Comparison of ENCODE assay signal across 12 cellular contexts in the genomic region with DNA sequence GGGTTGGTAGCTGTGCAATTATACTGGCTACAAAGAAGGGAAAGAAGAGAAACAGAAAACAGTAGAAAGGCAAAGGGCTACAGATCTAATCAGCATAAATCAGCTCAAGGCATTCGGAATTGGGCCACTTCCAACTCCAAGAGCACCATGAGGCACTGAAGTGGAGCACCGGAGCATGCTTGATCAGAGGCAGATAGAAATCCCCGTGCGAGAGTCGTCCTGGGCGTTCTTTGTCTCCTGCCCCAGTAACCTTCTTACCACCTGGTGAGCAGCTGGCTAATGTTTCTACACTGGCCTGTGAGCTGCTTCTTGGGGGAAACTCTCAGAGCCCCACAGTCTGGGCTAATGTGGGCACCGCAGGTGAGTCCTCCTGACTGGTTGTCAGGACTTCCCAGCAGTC. TPM values are rescaled to one million over a fixed set of nuclear protein-coding genes. Genes with fewer than 3 reads are reported as not detected.
A peak's percentile ranks its signal among the peaks of the same experiment; 100 is the strongest.
DNase-seq lines count a peak whose midpoint lies in the region; ATAC-seq and TF ChIP-seq lines count a peak whose summit lies in the region.
"Had no signal": no experiment of that assay in that cellular context is flagged by ENCODE, and none has a peak within 500 bp of the region (broad histone marks: within the 10 kb centered on the region; RNA-seq: fewer than 3 reads in every experiment).

No MANE protein-coding gene starts in this region.

- 0 out of 2 replicates have a peak overlapping the region, but pooled peaks have one; percentile 8 for H3K4me2 ChIP-seq in SK-N-SH

- CTCF ChIA-PET in SK-N-SH (lab: Yijun Ruan, JAX): interaction anchor here (0.9 to 3.5 kb wide), 6 partner anchors 13 to 280 kb away, joined by 3 to 22 read pairs (median 4); no protein-coding TSS in a partner anchor

- TF ChIP-seq POLR2A in transverse colon (IDR thresholded peaks at IDR 0.05): no peak
- TF ChIP-seq POLR2A in erythroblast (IDR thresholded peaks at IDR 0.05; ENCODE audit: low read length): no peak

- H3K4me1 Mint-ChIP-seq in natural killer cell treated with Interleukin-12 subunit alpha and Interleukin-12 subunit beta and Interleukin-15 and Interleukin-18, amount 100 ng/mL, for 72 hours (ENCODE audit: low read depth in 2 of 2): peaks cover 83 to 86% of the 10 kb centered on the region in 2 donors
- H3K4me1 Mint-ChIP-seq in endodermal cell: peaks cover 59% of the 10 kb centered on the region

- H3K27me3 Mint-ChIP-seq in natural killer cell treated with Interleukin-12 subunit alpha and Interleukin-12 subunit beta and Interleukin-15 and Interleukin-18, amount 100 ng/mL, for 72 hours: no peaks in the 10 kb centered on the region
- H3K27me3 Mint-ChIP-seq in endodermal cell (ENCODE audit: insufficient read depth): peaks cover 5% of the 10 kb centered on the region
- H3K27me3 Mint-ChIP-seq: activated CD8-positive, alpha-beta T cell treated with anti-CD3 and anti-CD28 coated beads for 36 hours had no signal

- no peak overlapping the region for H3K4me3 Mint-ChIP-seq in natural killer cell treated with Interleukin-12 subunit alpha and Interleukin-12 subunit beta and Interleukin-15 and Interleukin-18, amount 100 ng/mL, for 72 hours
- H3K4me3 Mint-ChIP-seq in endodermal cell: no peak overlapping the region
- H3K4me3 Mint-ChIP-seq: activated CD8-positive, alpha-beta T cell treated with anti-CD3 and anti-CD28 coated beads for 36 hours had no signal

- no peak for ATAC-seq in natural killer cell treated with Interleukin-12 subunit alpha and Interleukin-12 subunit beta and Interleukin-15 and Interleukin-18, amount 100 ng/mL, for 72 hours
- no peak for ATAC-seq in left lobe of liver
- ATAC-seq: activated CD8-positive, alpha-beta T cell treated with anti-CD3 and anti-CD28 coated beads for 36 hours had no signal

- no peak overlapping the region for H2AFZ ChIP-seq in SK-N-SH (ENCODE audit: low read depth)

- H3K79me2 ChIP-seq in SK-N-SH (ENCODE audit: insufficient read depth): peaks cover 91% of the 10 kb centered on the region

- no peaks in the 10 kb centered on the region for H3K9me2 ChIP-seq in SK-N-SH

- peaks cover 46% of the 10 kb centered on the region for H3K36me3 Mint-ChIP-seq in natural killer cell treated with Interleukin-12 subunit alpha and Interleukin-12 subunit beta and Interleukin-15 and Interleukin-18, amount 100 ng/mL, for 72 hours
- H3K36me3 Mint-ChIP-seq in endodermal cell (ENCODE audit: low read depth): peaks cover 12% of the 10 kb centered on the region

- no peaks in the 10 kb centered on the region for H3K9me3 ChIP-seq in SK-N-SH
- H3K9me3 ChIP-seq in duodenal mucosa (ENCODE audit: control insufficient read depth in 1 of 2, low read length in 2 of 2): no peaks in the 10 kb centered on the region
- no peaks in the 10 kb centered on the region for H3K9me3 ChIP-seq in transverse colon
- no peaks in the 10 kb centered on the region for H3K9me3 ChIP-seq in endodermal cell (ENCODE audit: control insufficient read depth, low read length)
- H3K9me3 ChIP-seq: Peyer's patch had no signal

- peaks cover 12 to 32% of the 10 kb centered on the region in 2 experiments for H3K36me3 ChIP-seq in SK-N-SH (replicated peaks in 1 of 2; ENCODE audit: control insufficient read depth in 1 of 2, insufficient read depth in 2 of 2, low read length in 1 of 2)
- peaks cover 16 to 24% of the 10 kb centered on the region in 2 donors for H3K36me3 ChIP-seq in duodenal mucosa (ENCODE audit: control insufficient read depth in 1 of 2, insufficient read depth in 2 of 2, low read length in 2 of 2)
- peaks cover 0 to 8% (median 0%) of the 10 kb centered on the region in 4 donors for H3K36me3 ChIP-seq in transverse colon
- H3K36me3 ChIP-seq in endodermal cell (ENCODE audit: control insufficient read depth, insufficient read depth, low read length): peaks cover 51% of the 10 kb centered on the region

- no peak for TF ChIP-seq RAD21 in SK-N-SH (IDR thresholded peaks at IDR 0.05; ENCODE audit: low read length)

- no peak for TF ChIP-seq EP300 in SK-N-SH (IDR thresholded peaks at IDR 0.05; ENCODE audit: borderline replicate concordance in 1 of 2, low read depth in 1 of 2, low read length in 1 of 2)
- TF ChIP-seq EP300 in transverse colon (IDR thresholded peaks at IDR 0.05; ENCODE audit: low read depth): no peak

- POLR2A ChIA-PET in SK-N-SH (lab: Yijun Ruan, JAX): interaction anchor here (1.2 kb wide), 1 partner anchor 16 kb away, joined by 3 read pairs; no protein-coding TSS in a partner anchor

- 66% methylated on average over 6 of the region's 7 CpGs for WGBS in SK-N-SH (ENCODE audit: low lambda C conversion rate)
- 59% methylated on average over 7 of the region's 7 CpGs; no CpG with 5 or more reads in 1 of the 2 donors for WGBS in transverse colon (ENCODE audit: low coverage in 1 of 2), 2 donors
- 86 to 90% methylated on average over 7 of the region's 7 CpGs for WGBS in endodermal cell (ENCODE audit: insufficient coverage in 1 of 2, insufficient read length in 1 of 2), 2 experiments

- H3K27ac Mint-ChIP-seq in natural killer cell treated with Interleukin-12 subunit alpha and Interleukin-12 subunit beta and Interleukin-15 and Interleukin-18, amount 100 ng/mL, for 72 hours: peak overlapping the region; percentile 38 to 67
- no peak overlapping the region for H3K27ac Mint-ChIP-seq in endodermal cell
- H3K27ac Mint-ChIP-seq: activated CD8-positive, alpha-beta T cell treated with anti-CD3 and anti-CD28 coated beads for 36 hours had no signal

- H4K20me1 ChIP-seq in SK-N-SH (ENCODE audit: insufficient read depth): no peaks in the 10 kb centered on the region

- H3K4me3 ChIP-seq in SK-N-SH (ENCODE audit: low read depth in 2 of 2, low read length in 1 of 2) (no peak overlapping the region), duodenal mucosa (ENCODE audit: low read depth in 1 of 2, low read length in 2 of 2) (no peak overlapping the region), transverse colon (no peak overlapping the region), endodermal cell (ENCODE audit: low read length) (no peak overlapping the region)
- H3K4me3 ChIP-seq: Peyer's patch had no signal

- DNase-seq in SK-N-SH: no peak
- DNase-seq in natural killer cell treated with Interleukin-12 subunit alpha and Interleukin-12 subunit beta and Interleukin-15 and Interleukin-18, amount 100 ng/mL, for 72 hours (ENCODE audit: low spot score): no peak
- DNase-seq in transverse colon: no peak
- no peak for DNase-seq in erythroblast (lab: John Stamatoyannopoulos, UW)
- DNase-seq in endodermal cell: no peak
- DNase-seq in left lobe of liver (ENCODE audit: low spot score): no peak
- DNase-seq: activated CD8-positive, alpha-beta T cell treated with anti-CD3 and anti-CD28 coated beads for 36 hours; activated naive CD4-positive, alpha-beta T cell treated with anti-CD3 and anti-CD28 coated beads, Interleukin-2, amount 50 U/mL, for 16 hours; hippocampal formation; Peyer's patch; T-helper 2 cell had no signal

- no peaks in the 10 kb centered on the region for H3K9me3 Mint-ChIP-seq in natural killer cell treated with Interleukin-12 subunit alpha and Interleukin-12 subunit beta and Interleukin-15 and Interleukin-18, amount 100 ng/mL, for 72 hours
- no peaks in the 10 kb centered on the region for H3K9me3 Mint-ChIP-seq in endodermal cell
- H3K9me3 Mint-ChIP-seq: activated CD8-positive, alpha-beta T cell treated with anti-CD3 and anti-CD28 coated beads for 36 hours had no signal

- in situ Hi-C loops in transverse colon (cut with MboI; ENCODE audit: low pct_ligation_motif_present in 1 of 4, low pct_unique_long_range_greater_than_20kb in 1 of 4, low sequenced_read_pairs in 3 of 4): no loop called here

- H3K9ac ChIP-seq in SK-N-SH: no peak overlapping the region
- H3K9ac ChIP-seq in duodenal mucosa (ENCODE audit: low read depth in 1 of 2, low read length in 2 of 2): no peak overlapping the region
- H3K9ac ChIP-seq in endodermal cell (ENCODE audit: extremely low read depth, low read length, poor library complexity, severe bottlenecking): no peak overlapping the region

- peak overlapping the region; percentile 36 to 76 for H3K27ac ChIP-seq in SK-N-SH (ENCODE audit: low read depth in 2 of 2, low read length in 1 of 2)
- H3K27ac ChIP-seq in duodenal mucosa (ENCODE audit: low read depth, low read length): peak overlapping the region; percentile 24
- H3K27ac ChIP-seq in transverse colon: peak overlapping the region; percentile 83 to 90 (median 84)
- no peak overlapping the region for H3K27ac ChIP-seq in endodermal cell (ENCODE audit: low read depth, low read length)

- TF ChIP-seq CTCF in SK-N-SH (IDR thresholded peaks at IDR 0.05) (no peak), transverse colon (IDR thresholded peaks at IDR 0.05) (no peak), endodermal cell (conservative IDR thresholded peaks at IDR 0.05) (no peak)

- peaks cover 28% of the 10 kb centered on the region for H3F3A ChIP-seq in SK-N-SH (replicated peaks; ENCODE audit: insufficient read depth)

- H3K27me3 ChIP-seq in SK-N-SH (ENCODE audit: insufficient read depth) (no peaks in the 10 kb centered on the region), duodenal mucosa (ENCODE audit: control insufficient read depth in 1 of 2, insufficient read depth in 2 of 2, low read length in 2 of 2) (no peaks in the 10 kb centered on the region), transverse colon (no peaks in the 10 kb centered on the region), endodermal cell (ENCODE audit: control insufficient read depth, insufficient read depth, low read length, poor library complexity, severe bottlenecking) (no peaks in the 10 kb centered on the region)
- H3K27me3 ChIP-seq: Peyer's patch had no signal

- intact Hi-C loops in transverse colon (cut with DNase I; ENCODE audit: low total_unique reads): no loop called here

- peaks cover 54 to 85% of the 10 kb centered on the region in 2 experiments; a peak in 3 of 4 replicates for H3K4me1 ChIP-seq in SK-N-SH (ENCODE audit: control insufficient read depth in 1 of 2, insufficient read depth in 2 of 2, low read depth in 1 of 2, low read length in 1 of 2)
- H3K4me1 ChIP-seq in duodenal mucosa (ENCODE audit: control insufficient read depth in 1 of 2, insufficient read depth in 2 of 2, low read length in 2 of 2): peaks cover 53 to 63% of the 10 kb centered on the region in 2 donors
- H3K4me1 ChIP-seq in transverse colon: peaks cover 27 to 80% (median 66%) of the 10 kb centered on the region in 4 donors
- H3K4me1 ChIP-seq in endodermal cell (ENCODE audit: control insufficient read depth, insufficient read depth, low read length): peaks cover 27% of the 10 kb centered on the region

TF ChIP-seq in SK-N-SH, 30 proteins besides CTCF, POLR2A, EP300 and RAD21 (continues in another document):
- TF ChIP-seq NFIC (IDR thresholded peaks at IDR 0.05; ENCODE audit: borderline replicate concordance): 0 out of 2 replicates have a peak, but pooled peaks have one; percentile 23

RNA-seq across cellular contexts. Expression of a gene that starts 16.7 kb away (rescaled TPM):
- 7.4 and 9.9 TPM in 2 replicates for polyA plus RNA-seq in SK-N-SH (2012; rRNA removed)
- 6.1 and 6.8 TPM in 2 replicates for polyA plus RNA-seq in SK-N-SH (2012; cell fraction: cytosol; rRNA removed)
- polyA plus RNA-seq in SK-N-SH (2012; cell fraction: nucleus; rRNA removed): 12.2 and 22.1 TPM in 2 replicates
- total RNA-seq in natural killer cell treated with Interleukin-12 subunit alpha and Interleukin-12 subunit beta and Interleukin-15 and Interleukin-18, amount 100 ng/mL, for 72 hours: 10 to 100 TPM; 59.9 to 81.3 TPM
- total RNA-seq in transverse colon (10 to 100 TPM; 34.6 to 82.7 (median 72.3) TPM), endodermal cell (1 to 10 TPM; 1.7 to 7.4 TPM), left lobe of liver (11.7 TPM)
- polyA plus RNA-seq in endodermal cell (2013, experiment 1 of 2): 24.6 TPM
- polyA plus RNA-seq in endodermal cell (2013, experiment 2 of 2): 26.5 TPM
